ENCODE assay signal across 17 cellular contexts in genomic region chr3:22245817-22246583, GRCh38.
DNase-seq lines count a peak whose midpoint lies in the region; ATAC-seq and TF ChIP-seq lines count a peak whose summit lies in the region.
"Had no signal": no experiment of that assay in that cellular context is flagged by ENCODE, and none has a peak within 500 bp of the region (broad histone marks: within the 10 kb centered on the region; RNA-seq: fewer than 3 reads in every experiment).

No MANE protein-coding gene starts in this region.

- H3K27me3 ChIP-seq in breast epithelium (no peaks in the 10 kb centered on the region), PC-3 (ENCODE audit: low read length) (no peaks in the 10 kb centered on the region), body of pancreas (no peaks in the 10 kb centered on the region)
- H3K27me3 ChIP-seq: BLaER1 treated with 17β-estradiol and CSF1 and Interleukin-3, amounts not matched to agents 10 nM and 100 nM; Peyer's patch had no signal

- H3K4me1 ChIP-seq in breast epithelium (no peaks in the 10 kb centered on the region), PC-3 (ENCODE audit: insufficient read depth, low read length) (peaks cover 18% of the 10 kb centered on the region), body of pancreas (no peaks in the 10 kb centered on the region)
- H3K4me1 ChIP-seq: BLaER1 treated with 17β-estradiol and CSF1 and Interleukin-3, amounts not matched to agents 10 nM and 100 nM; Peyer's patch had no signal

- ATAC-seq in PC-3 (no peak), body of pancreas (no peak), HG02642 (IDR thresholded peaks at IDR 0.05; ENCODE audit: poor library complexity, unreplicated experiment) (no peak)

- TF ChIP-seq CTCF in MCF 10A (IDR thresholded peaks at IDR 0.05; ENCODE audit: unreplicated experiment) (no peak), breast epithelium (IDR thresholded peaks at IDR 0.05) (no peak), PC-3 (conservative IDR thresholded peaks at IDR 0.05; ENCODE audit: low read depth, low read length) (no peak), body of pancreas (IDR thresholded peaks at IDR 0.05) (no peak)

- peaks cover 23% of the 10 kb centered on the region for H3K4me1 Mint-ChIP-seq in MCF 10A (ENCODE audit: insufficient read depth, unreplicated experiment)
- H3K4me1 Mint-ChIP-seq: CD8-positive, alpha-beta memory T cell had no signal

- H3F3A ChIP-seq in PC-3 (ENCODE audit: low read length, unreplicated experiment), result no peaks in the 10 kb centered on the region

- no peaks in the 10 kb centered on the region for H3K79me2 ChIP-seq in PC-3 (ENCODE audit: low read length)

- TF ChIP-seq POLR2A in breast epithelium (IDR thresholded peaks at IDR 0.05) (no peak), body of pancreas (IDR thresholded peaks at IDR 0.05) (no peak)

- no peaks in the 10 kb centered on the region for H4K20me1 ChIP-seq in PC-3 (ENCODE audit: low read length)
- H4K20me1 ChIP-seq: BLaER1 treated with 17β-estradiol and CSF1 and Interleukin-3, amounts not matched to agents 10 nM and 100 nM had no signal

- POLR2A ChIA-PET in MCF 10A (lab: Yijun Ruan, JAX) (interaction anchor here (0.6 to 0.9 kb wide), 2 partner anchors 15 to 18 kb away, joined by 3 to 4 read pairs; no protein-coding TSS in a partner anchor), PC-3 (lab: Charles Lee; ENCODE audit: unreplicated experiment) (no interaction called here)

- H3K27ac ChIP-seq in breast epithelium (no peak overlapping the region), PC-3 (ENCODE audit: low read length) (no peak overlapping the region), body of pancreas (no peak overlapping the region)
- H3K27ac ChIP-seq: BLaER1 treated with 17β-estradiol and CSF1 and Interleukin-3, amounts not matched to agents 10 nM and 100 nM; Peyer's patch had no signal

- H3K9me3 ChIP-seq in breast epithelium (no peaks in the 10 kb centered on the region), PC-3 (ENCODE audit: low read length) (no peaks in the 10 kb centered on the region), body of pancreas (no peaks in the 10 kb centered on the region)
- H3K9me3 ChIP-seq: BLaER1 treated with 17β-estradiol and CSF1 and Interleukin-3, amounts not matched to agents 10 nM and 100 nM; Peyer's patch had no signal

- H2AFZ ChIP-seq in PC-3 (ENCODE audit: low read length), result no peak overlapping the region

- H3K36me3 ChIP-seq in breast epithelium (no peaks in the 10 kb centered on the region), PC-3 (ENCODE audit: low read depth, low read length) (no peaks in the 10 kb centered on the region), body of pancreas (replicated peaks in 1 of 2; ENCODE audit: insufficient read depth in 1 of 2, low read depth in 2 of 2) (no peaks in the 10 kb centered on the region)
- H3K36me3 ChIP-seq: BLaER1 treated with 17β-estradiol and CSF1 and Interleukin-3, amounts not matched to agents 10 nM and 100 nM; Peyer's patch had no signal

- H3K27me3 Mint-ChIP-seq in MCF 10A (ENCODE audit: insufficient read depth, unreplicated experiment), result no peaks in the 10 kb centered on the region
- H3K27me3 Mint-ChIP-seq: CD8-positive, alpha-beta memory T cell had no signal

- DNase-seq in MCF 10A (ENCODE audit: unreplicated experiment), result peak; percentile 11
- no peak for DNase-seq in breast epithelium (ENCODE audit: low spot score in 2 of 2)
- no peak for DNase-seq in PC-3
- peak; percentile 18 for DNase-seq in fibroblast of peridontal ligament (ENCODE audit: extremely low read depth)
- DNase-seq in body of pancreas, result no peak
- no peak for DNase-seq in OCI-M2 (lab: John Stamatoyannopoulos, UW; ENCODE audit: unreplicated experiment)
- DNase-seq in activated gamma-delta T cell treated with Interleukin-2 at 50 U/mL for 16 hours, result no peak
- DNase-seq: CD8-positive, alpha-beta memory T cell; DMS153; H7; MM.1S; NCI-H187 treated with DMSO at 0.1 percent for 48 hours; NCI-H446; Peyer's patch; SHP77 treated with DMSO at 0.1 percent for 48 hours had no signal

- H3K9me3 Mint-ChIP-seq in MCF 10A (ENCODE audit: unreplicated experiment), result no peaks in the 10 kb centered on the region

- no peaks in the 10 kb centered on the region for H3K36me3 Mint-ChIP-seq in MCF 10A (ENCODE audit: insufficient read depth, unreplicated experiment)
- H3K36me3 Mint-ChIP-seq: CD8-positive, alpha-beta memory T cell had no signal

- H3K9me2 ChIP-seq in PC-3 (replicated peaks; ENCODE audit: low read length), result no peaks in the 10 kb centered on the region

- CTCF ChIA-PET in MCF 10A (lab: Yijun Ruan, JAX) (no interaction called here), PC-3 (lab: Charles Lee) (no interaction called here)

- WGBS in body of pancreas, 2 donors, result 58 to 59% methylated on average over 3 of the region's 3 CpGs

- no TSS peak for BruUV-seq in MCF 10A (replicated peaks; lab: Mats Ljungman, UMichigan)
- BruUV-seq in PC-3 (replicated peaks; lab: Mats Ljungman, UMichigan), result no TSS peak

- H3K4me2 ChIP-seq in PC-3 (ENCODE audit: low read length), result peak overlapping the region; percentile 12; the same call in 1 of the 2 replicates
- H3K4me2 ChIP-seq: BLaER1 treated with 17β-estradiol and CSF1 and Interleukin-3, amounts not matched to agents 10 nM and 100 nM had no signal

- intact Hi-C loops in MCF 10A (cut with micrococcal nuclease) (no loop called here), breast epithelium (cut with DNase I; ENCODE audit: low total_unique reads) (no loop called here), PC-3 (cut with micrococcal nuclease) (loop anchor here (1.0 kb wide), 1 partner anchor 38 kb away; no protein-coding TSS in a partner anchor), body of pancreas (cut with DNase I) (no loop called here)

- peak overlapping the region; percentile 83 for H3K27ac Mint-ChIP-seq in MCF 10A (ENCODE audit: low read depth, unreplicated experiment)
- H3K27ac Mint-ChIP-seq: CD8-positive, alpha-beta memory T cell had no signal

- no peak overlapping the region for H3K4me3 Mint-ChIP-seq in MCF 10A (ENCODE audit: unreplicated experiment)
- H3K4me3 Mint-ChIP-seq: CD8-positive, alpha-beta memory T cell had no signal

- H3K4me3 ChIP-seq in breast epithelium (no peak overlapping the region), PC-3 (ENCODE audit: low read length) (no peak overlapping the region), body of pancreas (no peak overlapping the region)
- H3K4me3 ChIP-seq: BLaER1 treated with 17β-estradiol and CSF1 and Interleukin-3, amounts not matched to agents 10 nM and 100 nM; Peyer's patch had no signal

- H3K9ac ChIP-seq in PC-3 (ENCODE audit: low read length), result no peak overlapping the region
- H3K9ac ChIP-seq: BLaER1 treated with 17β-estradiol and CSF1 and Interleukin-3, amounts not matched to agents 10 nM and 100 nM had no signal

Comparison
In these comparisons a context has a peak if more than half of its experiments do, and no peak if none do; other contexts are left out.
1. DNase-seq: peak in MCF 10A (single experiment) and fibroblast of peridontal ligament (single experiment); none in breast epithelium (0 of 2), PC-3 (single experiment), body of pancreas (0 of 4), OCI-M2 (single experiment) and activated gamma-delta T cell treated with Interleukin-2 at 50 U/mL for 16 hours (single experiment).